ENCODE assay signal across 19 cellular contexts in genomic region chr1:223545325-223545724, GRCh38.
DNase-seq lines count a peak whose midpoint lies in the region; ATAC-seq and TF ChIP-seq lines count a peak whose summit lies in the region.
"Had no signal": no experiment of that assay in that cellular context is flagged by ENCODE, and none has a peak within 500 bp of the region (broad histone marks: within the 10 kb centered on the region; RNA-seq: fewer than 3 reads in every experiment).

No MANE protein-coding gene starts in this region.

- TF ChIP-seq CTCF in transverse colon (IDR thresholded peaks at IDR 0.05) = no peak

- intact Hi-C loops in left colon (cut with DNase I, micrococcal nuclease) (no loop called here), transverse colon (cut with DNase I; ENCODE audit: low total_unique reads) (no loop called here)

- no peak for TF ChIP-seq POLR2A in transverse colon (IDR thresholded peaks at IDR 0.05)

- peak; percentile 83 for ATAC-seq in left colon
- ATAC-seq: CD8-positive, alpha-beta T cell; GM12878; HCT116 had no signal

- no peak overlapping the region for H3K27ac ChIP-seq in transverse colon
- H3K27ac ChIP-seq: 22Rv1, BLaER1, C4-2B, GM23248 had no signal

- in situ Hi-C loops in transverse colon (cut with MboI; ENCODE audit: low pct_ligation_motif_present in 1 of 4, low pct_unique_long_range_greater_than_20kb in 1 of 4, low sequenced_read_pairs in 3 of 4) = no loop called here

- no peaks in the 10 kb centered on the region for H3K27me3 ChIP-seq in transverse colon
- H3K27me3 ChIP-seq: BLaER1 had no signal

- TF ChIP-seq EP300 in transverse colon (IDR thresholded peaks at IDR 0.05; ENCODE audit: low read depth) = no peak

- DNase-seq in NCI-H748 (lab: John Stamatoyannopoulos, UW; ENCODE audit: unreplicated experiment) (peak; percentile 1), NCI-H748 treated with DMSO at 0.1 percent for 48 hours (lab: John Stamatoyannopoulos, UW) (no peak), left colon (peak in 1 of 2 donors; percentile 16), transverse colon (peak; percentile 12), DMS114 treated with DMSO at 0.1 percent for 48 hours (lab: John Stamatoyannopoulos, UW; ENCODE audit: unreplicated experiment) (no peak)
- no peak for DNase-seq in activated CD8-positive, alpha-beta memory T cell treated with anti-CD3 and anti-CD28 coated beads for 24 hours
- DNase-seq: Caco-2; CD4-positive, CD25-positive, alpha-beta regulatory T cell; CD8-positive, alpha-beta T cell; DMS79; EL; GDM1; GM23248; H7 had no signal

- 44 to 71% methylated on average over 1 to 4 of the region's 4 CpGs for WGBS in transverse colon (ENCODE audit: low coverage in 1 of 2), 2 donors

- H3K4me3 ChIP-seq in transverse colon = no peak overlapping the region
- H3K4me3 ChIP-seq: BLaER1, GM12878, GM23248 had no signal

- H3K36me3 ChIP-seq in transverse colon = no peaks in the 10 kb centered on the region
- H3K36me3 ChIP-seq: BLaER1 had no signal

- H3K9me3 ChIP-seq in transverse colon = no peaks in the 10 kb centered on the region
- H3K9me3 ChIP-seq: BLaER1, Caco-2 had no signal

- peaks cover 0 to 6% (median 3%) of the 10 kb centered on the region in 4 donors for H3K4me1 ChIP-seq in transverse colon
- H3K4me1 ChIP-seq: Caco-2 had no signal

Comparison
In these comparisons a context has a peak if more than half of its experiments do, and no peak if none do; other contexts are left out.
1. DNase-seq: peak in NCI-H748 (single experiment) and transverse colon (single experiment); none in NCI-H748 treated with DMSO at 0.1 percent for 48 hours (single experiment), activated CD8-positive, alpha-beta memory T cell treated with anti-CD3 and anti-CD28 coated beads for 24 hours (single experiment) and DMS114 treated with DMSO at 0.1 percent for 48 hours (single experiment).